ENCODE assay signal across 9 cellular contexts in genomic region chr7:3042861-3043489, GRCh38.
A peak's percentile ranks its signal among the peaks of the same experiment; 100 is the strongest.
DNase-seq lines count a peak whose midpoint lies in the region; ATAC-seq and FAIRE-seq lines count a peak whose summit lies in the region.
"Had no signal": no experiment of that assay in that cellular context is flagged by ENCODE, and none has a peak within 500 bp of the region (broad histone marks: within the 10 kb centered on the region; RNA-seq: fewer than 3 reads in every experiment).

No MANE protein-coding gene starts in this region.

- H3K4me3 Mint-ChIP-seq in dendritic cell treated with granulocyte-macrophage colony-stimulating factor and Interleukin-4, amounts not matched to agents 40 ng/mL and 50 ng/mL, for 4 days, result peak overlapping the region; percentile 22

- intact Hi-C loops in dendritic cell treated with granulocyte-macrophage colony-stimulating factor and Interleukin-4, amounts not matched to agents 40 ng/mL and 50 ng/mL, for 4 days (cut with micrococcal nuclease), result no loop called here

- peaks cover 43% of the 10 kb centered on the region for H3K27me3 Mint-ChIP-seq in dendritic cell treated with granulocyte-macrophage colony-stimulating factor and Interleukin-4, amounts not matched to agents 40 ng/mL and 50 ng/mL, for 4 days

- DNase-seq in GM18507 (ENCODE audit: extremely low spot score, insufficient read length, low read depth), result peak; percentile 54
- DNase-seq in T-helper 2 cell, result peak; percentile 24 to 76 (median 51)
- DNase-seq in stimulated activated CD4-positive, alpha-beta T cell treated with anti-CD3 and anti-CD28 coated beads, Interleukin-15, amount 100 ng/mL, for 24 hours, result peak; percentile 84
- no peak for DNase-seq in NCI-H526 treated with DMSO at 0.1 percent for 48 hours (lab: John Stamatoyannopoulos, UW)
- no peak for DNase-seq in anterior cingulate cortex (lab: John Stamatoyannopoulos, UW)
- no peak for DNase-seq in GOT3 (lab: John Stamatoyannopoulos, UW)

- no peak overlapping the region for H3K27ac Mint-ChIP-seq in dendritic cell treated with granulocyte-macrophage colony-stimulating factor and Interleukin-4, amounts not matched to agents 40 ng/mL and 50 ng/mL, for 4 days

- no peaks in the 10 kb centered on the region for H3K9me3 Mint-ChIP-seq in dendritic cell treated with granulocyte-macrophage colony-stimulating factor and Interleukin-4, amounts not matched to agents 40 ng/mL and 50 ng/mL, for 4 days

- H3K36me3 Mint-ChIP-seq in dendritic cell treated with granulocyte-macrophage colony-stimulating factor and Interleukin-4, amounts not matched to agents 40 ng/mL and 50 ng/mL, for 4 days (ENCODE audit: low read depth), result no peaks in the 10 kb centered on the region

- ATAC-seq in HG02852 (IDR thresholded peaks at IDR 0.05; ENCODE audit: unreplicated experiment), result peak; percentile 63
- ATAC-seq: right cardiac atrium had no signal

- peaks cover 7% of the 10 kb centered on the region for H3K4me1 Mint-ChIP-seq in dendritic cell treated with granulocyte-macrophage colony-stimulating factor and Interleukin-4, amounts not matched to agents 40 ng/mL and 50 ng/mL, for 4 days (ENCODE audit: low read depth)

- peak; percentile 91 for FAIRE-seq in GM18507 (lab: Jason Lieb, UNC)

Comparison
In these comparisons a context has a peak if more than half of its experiments do, and no peak if none do; other contexts are left out.
1. DNase-seq: peak in GM18507 (single experiment), T-helper 2 cell (5 of 5) and stimulated activated CD4-positive, alpha-beta T cell treated with anti-CD3 and anti-CD28 coated beads, Interleukin-15, amount 100 ng/mL, for 24 hours (single experiment); none in NCI-H526 treated with DMSO at 0.1 percent for 48 hours (single experiment), anterior cingulate cortex (0 of 58) and GOT3 (single experiment).